ENCODE assay signal across 10 cellular contexts in genomic region chr5:132499440-132500243, GRCh38. TPM values are rescaled to one million over a fixed set of nuclear protein-coding genes. Genes with fewer than 3 reads are reported as not detected.
DNase-seq lines count a peak whose midpoint lies in the region; ATAC-seq and TF ChIP-seq lines count a peak whose summit lies in the region.
"Had no signal": no experiment of that assay in that cellular context is flagged by ENCODE, and none has a peak within 500 bp of the region (broad histone marks: within the 10 kb centered on the region; RNA-seq: fewer than 3 reads in every experiment).

No MANE protein-coding gene starts in this region.

- H3K4me1 Mint-ChIP-seq in CD4-positive, alpha-beta memory T cell = peaks cover 26 to 62% (median 44%) of the 10 kb centered on the region in 4 donors

- no peaks in the 10 kb centered on the region for H3K9me3 Mint-ChIP-seq in CD4-positive, alpha-beta memory T cell

- no peak for ATAC-seq in GM19463 (IDR thresholded peaks at IDR 0.05; ENCODE audit: unreplicated experiment)
- no peak for ATAC-seq in GM18502 (IDR thresholded peaks at IDR 0.05; ENCODE audit: poor library complexity, unreplicated experiment)

- H3K4me3 ChIP-seq in CD4-positive, alpha-beta memory T cell (ENCODE audit: low read length in 2 of 2) = no peak overlapping the region
- no peak overlapping the region for H3K4me3 ChIP-seq in PC-9
- H3K4me3 ChIP-seq in effector memory CD4-positive, alpha-beta T cell (ENCODE audit: insufficient read depth, low read depth, low read length, poor library complexity, severe bottlenecking) = no peak overlapping the region
- H3K4me3 ChIP-seq in neutrophil (ENCODE audit: low read depth in 1 of 2, low read length in 1 of 2) = no peak overlapping the region
- H3K4me3 ChIP-seq: GM23248 had no signal

- DNase-seq in CD4-positive, alpha-beta memory T cell = peak in 1 of 5 donors; percentile 38
- peak in 1 of 2 experiments; percentile 90 for DNase-seq in PC-9
- DNase-seq in effector memory CD4-positive, alpha-beta T cell = no peak
- no peak for DNase-seq in HPDE6-E6E7 (ENCODE audit: extremely low spot score)
- no peak for DNase-seq in HCEC 1CT
- DNase-seq: GM23248, NCI-H82 had no signal

- H3K27ac Mint-ChIP-seq in CD4-positive, alpha-beta memory T cell = peak overlapping the region; percentile 79 to 97 (median 85)

- H3K9me3 ChIP-seq in CD4-positive, alpha-beta memory T cell (ENCODE audit: control insufficient read depth in 1 of 2, low read length in 2 of 2) = no peaks in the 10 kb centered on the region
- H3K9me3 ChIP-seq in PC-9 (ENCODE audit: insufficient read depth, low read depth) (no peaks in the 10 kb centered on the region), neutrophil (no peaks in the 10 kb centered on the region)
- no peaks in the 10 kb centered on the region for H3K9me3 ChIP-seq in effector memory CD4-positive, alpha-beta T cell (ENCODE audit: control insufficient read depth, low read length)

- peak overlapping the region in 2 of 8 donors; percentile 5 for H3K4me3 Mint-ChIP-seq in CD4-positive, alpha-beta memory T cell

- H3K9me2 ChIP-seq in PC-9 (ENCODE audit: insufficient read depth) = no peaks in the 10 kb centered on the region

- H3K27me3 Mint-ChIP-seq in CD4-positive, alpha-beta memory T cell = peaks cover 0 to 2% of the 10 kb centered on the region in 2 donors

- intact Hi-C loops in CD4-positive, alpha-beta memory T cell (cut with micrococcal nuclease) = loop anchor here (2.0 kb wide), 1 partner anchor 321 kb away; no protein-coding TSS in a partner anchor
- intact Hi-C loops in PC-9 (cut with micrococcal nuclease; ENCODE audit: unreplicated experiment) = loop anchor here (2.0 to 10.0 kb wide), 4 partner anchors 58 to 435 kb away; partner anchors contain the start of genes RAD50 and SLC22A4

- peaks cover 37% of the 10 kb centered on the region for H3F3A ChIP-seq in PC-9 (ENCODE audit: insufficient read depth, low read depth)

- no peaks in the 10 kb centered on the region for H4K20me1 ChIP-seq in PC-9 (ENCODE audit: insufficient read depth)

- H3K27ac ChIP-seq in CD4-positive, alpha-beta memory T cell (ENCODE audit: low read depth, low read length) = peak overlapping the region; percentile 6
- H3K27ac ChIP-seq in PC-9 = peak overlapping the region; percentile 37
- H3K27ac ChIP-seq in effector memory CD4-positive, alpha-beta T cell (ENCODE audit: insufficient read depth, low read length, poor library complexity, severe bottlenecking) = peak overlapping the region; percentile 31
- peak overlapping the region; percentile 100 for H3K27ac ChIP-seq in neutrophil
- H3K27ac ChIP-seq: GM23248 had no signal

- H2AFZ ChIP-seq in PC-9 = no peak overlapping the region
- H2AFZ ChIP-seq: GM23248 had no signal

- 0 out of 2 replicates have a peak overlapping the region, but pooled peaks have one; percentile 98 for H3K4me2 ChIP-seq in PC-9

- no peaks in the 10 kb centered on the region for H3K27me3 ChIP-seq in CD4-positive, alpha-beta memory T cell (ENCODE audit: insufficient read depth, low read length)
- H3K27me3 ChIP-seq in PC-9 (ENCODE audit: insufficient read depth, low read depth) (no peaks in the 10 kb centered on the region), neutrophil (no peaks in the 10 kb centered on the region)
- no peaks in the 10 kb centered on the region for H3K27me3 ChIP-seq in effector memory CD4-positive, alpha-beta T cell (replicated peaks; ENCODE audit: control insufficient read depth, insufficient read depth, low read length, poor library complexity, severe bottlenecking)

- TF ChIP-seq CTCF in PC-9 (conservative IDR thresholded peaks at IDR 0.05) (no peak), neutrophil (IDR thresholded peaks at IDR 0.05) (no peak)

- CTCF ChIA-PET in CD4-positive, alpha-beta memory T cell (lab: Charles Lee; ENCODE audit: partially characterized antibody) = interaction anchor here (1.0 to 13.3 kb wide), 24 partner anchors 11 to 321 kb away, joined by 3 to 543 read pairs (median 14); partner anchors contain the start of gene IRF1
- CTCF ChIA-PET in PC-9 (lab: Charles Lee) = no interaction called here

- H3K4me1 ChIP-seq in CD4-positive, alpha-beta memory T cell (ENCODE audit: insufficient read depth, low read length) = peaks cover 55% of the 10 kb centered on the region
- H3K4me1 ChIP-seq in PC-9 (replicated peaks; ENCODE audit: insufficient read depth) (peaks cover 56% of the 10 kb centered on the region), neutrophil (ENCODE audit: control insufficient read depth in 1 of 2, insufficient read depth in 1 of 2, low read depth in 1 of 2, low read length in 1 of 2) (peaks cover 43 to 46% of the 10 kb centered on the region in 2 experiments)
- peaks cover 37% of the 10 kb centered on the region for H3K4me1 ChIP-seq in effector memory CD4-positive, alpha-beta T cell (ENCODE audit: control insufficient read depth, insufficient read depth, low read length, poor library complexity, severe bottlenecking)

- POLR2A ChIA-PET in CD4-positive, alpha-beta memory T cell (lab: Charles Lee; ENCODE audit: partially characterized antibody) = interaction anchor here (0.9 to 31.1 kb wide), 7 partner anchors 11 to 130 kb away, joined by 3 to 1580 read pairs (median 114); partner anchors contain the start of genes IRF1 and SLC22A5
- POLR2A ChIA-PET in PC-9 (lab: Charles Lee; ENCODE audit: unreplicated experiment) = no interaction called here

- no TSS peak for BruUV-seq in PC-9 (replicated peaks; lab: Mats Ljungman, UMichigan)

- H3K79me2 ChIP-seq in PC-9 (ENCODE audit: low read depth) = no peaks in the 10 kb centered on the region

- no peaks in the 10 kb centered on the region for H3K36me3 ChIP-seq in CD4-positive, alpha-beta memory T cell (ENCODE audit: insufficient read depth, low read length)
- H3K36me3 ChIP-seq in PC-9 (ENCODE audit: low read depth) (no peaks in the 10 kb centered on the region), neutrophil (no peaks in the 10 kb centered on the region)
- no peaks in the 10 kb centered on the region for H3K36me3 ChIP-seq in effector memory CD4-positive, alpha-beta T cell (ENCODE audit: control insufficient read depth, insufficient read depth, low read length)

- H3K36me3 Mint-ChIP-seq in CD4-positive, alpha-beta memory T cell = peaks cover 0 to 4% of the 10 kb centered on the region in 2 donors

RNA-seq across cellular contexts. Expression of gene IRF1, which starts 9.1 kb away (rescaled TPM):
- total RNA-seq in CD4-positive, alpha-beta memory T cell = 100 to 1,000 TPM; 192 to 202 TPM
- polyA plus RNA-seq in CD4-positive, alpha-beta memory T cell = 100 to 1,000 TPM; 192 to 237 TPM
- 27.1 and 38.9 TPM in 2 replicates for total RNA-seq in PC-9 (2021)

RNA-seq across cellular contexts. Expression of gene IL5, which starts 43.7 kb away (rescaled TPM):
- not detected for total RNA-seq in CD4-positive, alpha-beta memory T cell
- not detected for polyA plus RNA-seq in CD4-positive, alpha-beta memory T cell
- total RNA-seq in PC-9 (2021) = not detected in 2 replicates
- total RNA-seq: GM23248 had no signal
- polyA plus RNA-seq: GM23248 had no signal

RNA-seq across cellular contexts. Expression of gene RAD50, which starts 57.1 kb away (rescaled TPM):
- total RNA-seq in CD4-positive, alpha-beta memory T cell = 10 to 100 TPM; 33.3 to 35.0 TPM
- 10 to 100 TPM in 1 of 2 donors, 1 to 10 TPM in 1; 6.9 to 36.2 TPM for polyA plus RNA-seq in CD4-positive, alpha-beta memory T cell
- 33.9 and 42.2 TPM in 2 replicates for total RNA-seq in PC-9 (2021)

Comparison
In these comparisons a context has a peak if more than half of its experiments do, and no peak if none do; other contexts are left out.
1. H3K27ac ChIP-seq: peak in every context shown above with its lines; median percentile 100 in neutrophil; 37 in PC-9; 31 in effector memory CD4-positive, alpha-beta T cell; 6 in CD4-positive, alpha-beta memory T cell.